In genomic region chr10:34973121-34973520, GRCh38 we compare ENCODE assay signal across 8 cellular contexts.
DNase-seq lines count a peak whose midpoint lies in the region; ATAC-seq, FAIRE-seq and TF ChIP-seq lines count a peak whose summit lies in the region.
"Not testable (repeated sequence)": the region's sequence is repeated elsewhere in the genome, so short reads cannot be mapped to it uniquely, and the experiment has no call there.

No MANE protein-coding gene starts in this region.

- not testable (repeated sequence) for ATAC-seq in PC-3, foreskin keratinocyte

- H3K27ac ChIP-seq in PC-3 (ENCODE audit: low read length); kidney (ENCODE audit: low read depth in 2 of 2, low read length in 2 of 2); trophoblast cell (ENCODE audit: low read depth, low read length); spleen: not testable (repeated sequence)
- H3K27ac ChIP-seq in VCaP (peak overlapping the region; percentile 47; the same call in 1 of the 2 replicates), foreskin keratinocyte (peak overlapping the region; percentile 12)

- peak overlapping the region; percentile 8; the same call in 1 of the 2 replicates for H2AFZ ChIP-seq in PC-3 (ENCODE audit: low read length)
- H2AFZ ChIP-seq in trophoblast cell (ENCODE audit: insufficient read depth, low read length, poor library complexity), result not testable (repeated sequence)

- H3K4me1 ChIP-seq in PC-3 (ENCODE audit: insufficient read depth, low read length), result peaks cover 32% of the 10 kb centered on the region
- not testable (repeated sequence) for H3K4me1 ChIP-seq in foreskin keratinocyte; kidney (ENCODE audit: control insufficient read depth in 1 of 2, insufficient read depth in 1 of 2, low read depth in 1 of 2, low read length in 2 of 2); spleen
- peaks cover 17 to 19% of the 10 kb centered on the region in 2 experiments for H3K4me1 ChIP-seq in trophoblast cell (ENCODE audit: control insufficient read depth in 1 of 2, insufficient read depth in 2 of 2, low read length in 2 of 2)

- peak overlapping the region; percentile 35 for H4K91ac ChIP-seq in trophoblast cell (ENCODE audit: low read depth, low read length)

- not testable (repeated sequence) for H3K27me3 ChIP-seq in PC-3 (ENCODE audit: low read length); bronchial epithelial cell (ENCODE audit: control insufficient read depth, insufficient read depth, low read length); foreskin keratinocyte; trophoblast cell (ENCODE audit: insufficient read depth, low read length); spleen (replicated peaks in 1 of 7)

- not testable (repeated sequence) for H4K8ac ChIP-seq in trophoblast cell (ENCODE audit: low read depth, low read length)

- peak overlapping the region; percentile 83 for H3K4me2 ChIP-seq in PC-3 (ENCODE audit: low read length)
- H3K4me2 ChIP-seq in trophoblast cell (ENCODE audit: low read length), result not testable (repeated sequence)

- not testable (repeated sequence) for H3K79me2 ChIP-seq in PC-3 (ENCODE audit: low read length); trophoblast cell (ENCODE audit: control insufficient read depth, insufficient read depth, low read length, poor library complexity)

- H3K4ac ChIP-seq in trophoblast cell (ENCODE audit: low read depth, low read length), result peak overlapping the region; percentile 14

- CTCF ChIA-PET in PC-3 (lab: Charles Lee), result interaction anchor here (0.6 to 1.7 kb wide), 4 partner anchors 91 to 319 kb away, joined by 3 to 5 read pairs (median 4); no protein-coding TSS in a partner anchor

- H2BK12ac ChIP-seq in trophoblast cell (ENCODE audit: low read length), result peak overlapping the region; percentile 53

- TF ChIP-seq POLR2A in spleen (IDR thresholded peaks at IDR 0.05), result not testable (repeated sequence)

- WGBS in trophoblast cell (ENCODE audit: extremely low coverage, insufficient coverage, insufficient read length), result no CpG with 5 or more reads among the region's 9 CpGs
- WGBS in spleen, 5 donors, result 77 to 84% (median 79%) methylated on average over 9 of the region's 9 CpGs

- not testable (repeated sequence) for H3K18ac ChIP-seq in trophoblast cell (ENCODE audit: low read length)

- FAIRE-seq in bronchial epithelial cell (lab: Jason Lieb, UNC), result peak; percentile 18
- not testable (repeated sequence) for FAIRE-seq in kidney (lab: Jason Lieb, UNC)

- H3F3A ChIP-seq in PC-3 (ENCODE audit: low read length, unreplicated experiment), result not testable (repeated sequence)

- DNase-seq in ELF-1 (ENCODE audit: low read depth, low spot score) (peak; percentile 39), foreskin keratinocyte (peak in 1 of 2 donors; percentile 43), kidney (peak; percentile 18), trophoblast cell (peak; percentile 33 to 65), spleen (peak; percentile 46)
- DNase-seq in PC-3; bronchial epithelial cell (ENCODE audit: low read depth): not testable (repeated sequence)

- H3K23ac ChIP-seq in trophoblast cell (ENCODE audit: low read length), result not testable (repeated sequence)

- not testable (repeated sequence) for H4K12ac ChIP-seq in trophoblast cell (ENCODE audit: low read depth, low read length)

- not testable (repeated sequence) for H2BK5ac ChIP-seq in trophoblast cell (ENCODE audit: low read depth, low read length, poor library complexity)

- not testable (repeated sequence) for BruUV-seq in PC-3 (replicated peaks; lab: Mats Ljungman, UMichigan)

- H2AK5ac ChIP-seq in trophoblast cell (ENCODE audit: low read length), result not testable (repeated sequence)

- POLR2A ChIA-PET in PC-3 (lab: Charles Lee; ENCODE audit: unreplicated experiment), result not testable (repeated sequence)

- H3K9me2 ChIP-seq in PC-3 (replicated peaks; ENCODE audit: low read length), result not testable (repeated sequence)

- intact Hi-C loops in PC-3 (cut with micrococcal nuclease); kidney (cut with DNase I); spleen (cut with DNase I; ENCODE audit: low total_unique reads): not testable (repeated sequence)

- not testable (repeated sequence) for H3K36me3 ChIP-seq in PC-3 (ENCODE audit: low read depth, low read length); bronchial epithelial cell (ENCODE audit: control insufficient read depth, insufficient read depth, low read length); kidney (ENCODE audit: control insufficient read depth in 1 of 2, insufficient read depth in 2 of 2, low read length in 2 of 2); trophoblast cell (ENCODE audit: control insufficient read depth in 1 of 2, insufficient read depth in 2 of 2, low read length in 2 of 2); spleen

- not testable (repeated sequence) for H3K4me3 ChIP-seq in PC-3 (ENCODE audit: low read length); bronchial epithelial cell (ENCODE audit: low read depth, low read length); kidney (ENCODE audit: low read length in 2 of 2); trophoblast cell (ENCODE audit: low read depth, low read length); spleen

- not testable (repeated sequence) for H3K14ac ChIP-seq in trophoblast cell (ENCODE audit: low read length)

- TF ChIP-seq CTCF in PC-3 (conservative IDR thresholded peaks at IDR 0.05; ENCODE audit: low read depth, low read length); VCaP (conservative IDR thresholded peaks at IDR 0.05); bronchial epithelial cell (IDR thresholded peaks at IDR 0.05; ENCODE audit: insufficient read depth, low read length, severe bottlenecking); foreskin keratinocyte (conservative IDR thresholded peaks at IDR 0.05); kidney (IDR thresholded peaks at IDR 0.05; ENCODE audit: borderline replicate concordance, extremely low read depth, insufficient read depth); spleen (IDR thresholded peaks at IDR 0.05 in 8 of 11, conservative IDR thresholded peaks at IDR 0.05 in 3 of 11): not testable (repeated sequence)

- not testable (repeated sequence) for H3K79me1 ChIP-seq in trophoblast cell (ENCODE audit: low read length)

- H3K9me3 ChIP-seq in PC-3 (ENCODE audit: low read length); kidney (ENCODE audit: control insufficient read depth in 1 of 2, low read length in 2 of 2); trophoblast cell (ENCODE audit: insufficient read depth, low read depth, low read length): not testable (repeated sequence)
- peaks cover 0 to 28% (median 16%) of the 10 kb centered on the region in 8 donors for H3K9me3 ChIP-seq in spleen

- H3K9ac ChIP-seq in PC-3 (ENCODE audit: low read length); kidney (ENCODE audit: low read length in 2 of 2); trophoblast cell (ENCODE audit: low read length): not testable (repeated sequence)

- H2BK120ac ChIP-seq in trophoblast cell (ENCODE audit: insufficient read depth, low read length, poor library complexity), result not testable (repeated sequence)

- not testable (repeated sequence) for H4K20me1 ChIP-seq in PC-3 (ENCODE audit: low read length)
